Comparison of ENCODE assay signal across 16 cellular contexts in the genomic region with DNA sequence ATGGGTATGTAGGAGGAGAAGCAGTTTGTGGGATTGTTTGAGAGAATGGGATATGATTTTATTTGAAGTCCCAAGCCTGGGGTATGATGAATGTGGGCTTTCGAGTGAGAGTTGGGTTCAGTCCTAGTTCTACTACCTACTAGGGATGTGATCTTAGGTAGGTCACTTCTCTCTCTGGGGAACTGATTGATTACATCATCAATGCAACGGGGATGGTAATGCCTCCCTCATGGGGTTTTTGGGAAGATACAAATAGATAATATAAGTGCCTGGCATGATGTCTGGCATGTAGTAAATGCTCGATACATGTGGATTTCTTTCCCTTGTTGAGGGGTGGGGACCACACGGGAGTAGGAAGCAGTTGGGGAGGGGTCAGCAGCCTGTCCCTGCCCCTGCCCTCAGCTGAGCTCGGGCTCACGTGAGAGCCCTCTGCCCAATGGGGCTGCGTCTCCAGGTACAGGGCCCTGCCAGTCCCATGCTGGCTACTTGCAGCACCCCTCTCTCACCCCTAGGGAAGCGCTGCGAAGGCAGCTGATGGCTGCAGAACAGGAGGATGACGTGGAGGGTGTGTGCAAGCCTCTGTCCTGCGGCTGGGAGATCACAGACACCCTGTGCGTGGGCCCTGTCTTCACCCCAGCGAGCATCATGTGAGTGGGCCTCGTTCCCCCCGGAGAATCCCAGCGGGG. TPM values are rescaled to one million over a fixed set of nuclear protein-coding genes. Genes with fewer than 3 reads are reported as not detected.
DNase-seq lines count a peak whose midpoint lies in the region; ATAC-seq, FAIRE-seq and TF ChIP-seq lines count a peak whose summit lies in the region.
"Had no signal": no experiment of that assay in that cellular context is flagged by ENCODE, and none has a peak within 500 bp of the region (broad histone marks: within the 10 kb centered on the region; RNA-seq: fewer than 3 reads in every experiment).

No MANE protein-coding gene starts in this region.

- no peaks in the 10 kb centered on the region for H3K9me2 ChIP-seq in PC-3 (replicated peaks; ENCODE audit: low read length)

- no peaks in the 10 kb centered on the region for H3K27me3 ChIP-seq in PC-3 (ENCODE audit: low read length)

- H3K4me3 ChIP-seq in A549 (no peak overlapping the region), PC-3 (ENCODE audit: low read length) (no peak overlapping the region)
- H3K4me3 ChIP-seq: psoas muscle had no signal

- TF ChIP-seq CTCF in A549 (IDR thresholded peaks at IDR 0.05) (no peak), PC-3 (conservative IDR thresholded peaks at IDR 0.05; ENCODE audit: low read depth, low read length) (no peak), CD14-positive monocyte (IDR thresholded peaks at IDR 0.05) (no peak)

- H3F3A ChIP-seq in PC-3 (ENCODE audit: low read length, unreplicated experiment) = no peaks in the 10 kb centered on the region

- H3K4me3 Mint-ChIP-seq in CD14-positive monocyte = no peak overlapping the region
- no peak overlapping the region for H3K4me3 Mint-ChIP-seq in T-cell
- H3K4me3 Mint-ChIP-seq: brain; memory B cell; stimulated activated naive B cell treated with anti-CD40 and anti-IgM and Interleukin-4, amounts not matched to agents 10 μg/mL and 1 μg/mL and 100 μg/mL, for 72 hours had no signal

- H3K27ac ChIP-seq in A549 (no peak overlapping the region), PC-3 (ENCODE audit: low read length) (no peak overlapping the region)
- H3K27ac ChIP-seq: psoas muscle had no signal

- H2AFZ ChIP-seq in PC-3 (ENCODE audit: low read length) = no peak overlapping the region

- no peak overlapping the region for H3K9ac ChIP-seq in PC-3 (ENCODE audit: low read length)

- no TSS peak for BruUV-seq in PC-3 (replicated peaks; lab: Mats Ljungman, UMichigan)

- FAIRE-seq in A549 (lab: Jason Lieb, UNC) = no peak

- H3K4me2 ChIP-seq in A549 (no peak overlapping the region), PC-3 (ENCODE audit: low read length) (no peak overlapping the region)

- H3K9me3 Mint-ChIP-seq in CD14-positive monocyte (peaks cover 0 to 3% (median 0%) of the 10 kb centered on the region in 7 donors), T-cell (no peaks in the 10 kb centered on the region)
- H3K9me3 Mint-ChIP-seq: brain; memory B cell; stimulated activated naive B cell treated with anti-CD40 and anti-IgM and Interleukin-4, amounts not matched to agents 10 μg/mL and 1 μg/mL and 100 μg/mL, for 72 hours had no signal

- no peaks in the 10 kb centered on the region for H3K36me3 Mint-ChIP-seq in CD14-positive monocyte
- peaks cover 11% of the 10 kb centered on the region for H3K36me3 Mint-ChIP-seq in T-cell

- no peak for TF ChIP-seq POLR2A in A549 (IDR thresholded peaks at IDR 0.05; ENCODE audit: low read length)

- peak; percentile 76 to 89; a peak in 5 of 6 replicates for ATAC-seq in A549
- ATAC-seq in GM18517 (IDR thresholded peaks at IDR 0.05; ENCODE audit: unreplicated experiment) = peak; percentile 51
- 0 out of 2 replicates have a peak, but pooled peaks have one; percentile 12 for ATAC-seq in PC-3
- ATAC-seq in HG03135 (IDR thresholded peaks at IDR 0.05; ENCODE audit: unreplicated experiment) = no peak
- no peak for ATAC-seq in T-cell (replicated peaks in 1 of 4)
- ATAC-seq: stimulated activated naive B cell treated with anti-CD40 and anti-IgM and Interleukin-4, amounts not matched to agents 10 μg/mL and 1 μg/mL and 100 μg/mL, for 72 hours had no signal

- H3K4me1 Mint-ChIP-seq in CD14-positive monocyte (no peaks in the 10 kb centered on the region), T-cell (no peaks in the 10 kb centered on the region)
- H3K4me1 Mint-ChIP-seq: brain; memory B cell; stimulated activated naive B cell treated with anti-CD40 and anti-IgM and Interleukin-4, amounts not matched to agents 10 μg/mL and 1 μg/mL and 100 μg/mL, for 72 hours had no signal

- H3K36me3 ChIP-seq in PC-3 (ENCODE audit: low read depth, low read length) = no peaks in the 10 kb centered on the region

- POLR2A ChIA-PET in A549 (lab: Yijun Ruan, JAX) = no interaction called here
- POLR2A ChIA-PET in PC-3 (lab: Charles Lee; ENCODE audit: unreplicated experiment) = no interaction called here
- POLR2A ChIA-PET in T-cell (lab: Charles Lee) = no interaction called here

- intact Hi-C loops in PC-3 (cut with micrococcal nuclease) (no loop called here), CD14-positive monocyte (cut with micrococcal nuclease) (loop anchor here in 1 of 2 donors (10.0 kb wide), 1 partner anchor 65 kb away; a partner anchor contains a TSS)

- WGBS in A549 (ENCODE audit: missing lambda C conversion rate) = 63% methylated on average over 8 of the region's 16 CpGs

- H3K79me2 ChIP-seq in PC-3 (ENCODE audit: low read length) = no peaks in the 10 kb centered on the region

- CTCF ChIA-PET in A549 (lab: Yijun Ruan, JAX) = interaction anchor here (0.6 to 2.3 kb wide), 2 partner anchors 25 to 396 kb away, joined by 3 to 8 read pairs; no protein-coding TSS in a partner anchor
- CTCF ChIA-PET in PC-3 (lab: Charles Lee) = no interaction called here
- CTCF ChIA-PET in T-cell (lab: Charles Lee) = no interaction called here

- H3K9me3 ChIP-seq in A549 = no peaks in the 10 kb centered on the region
- no peaks in the 10 kb centered on the region for H3K9me3 ChIP-seq in PC-3 (ENCODE audit: low read length)
- H3K9me3 ChIP-seq: psoas muscle had no signal

- H3K4me1 ChIP-seq in A549 (no peaks in the 10 kb centered on the region), PC-3 (ENCODE audit: insufficient read depth, low read length) (peaks cover 10% of the 10 kb centered on the region; the same call in 1 of the 2 replicates)
- H3K4me1 ChIP-seq: psoas muscle had no signal

- TF ChIP-seq RAD21 in A549 (conservative IDR thresholded peaks at IDR 0.05 in 1 of 2, IDR thresholded peaks at IDR 0.05 in 1 of 2) = no peak

- H4K20me1 ChIP-seq in PC-3 (ENCODE audit: low read length) = no peaks in the 10 kb centered on the region

- H3K27ac Mint-ChIP-seq in CD14-positive monocyte = no peak overlapping the region
- H3K27ac Mint-ChIP-seq in T-cell = no peak overlapping the region
- H3K27ac Mint-ChIP-seq: memory B cell; stimulated activated naive B cell treated with anti-CD40 and anti-IgM and Interleukin-4, amounts not matched to agents 10 μg/mL and 1 μg/mL and 100 μg/mL, for 72 hours had no signal

- no peak for TF ChIP-seq EP300 in A549 (IDR thresholded peaks at IDR 0.05)

- H3K27me3 Mint-ChIP-seq in CD14-positive monocyte (ENCODE audit: low read depth in 3 of 3) = peaks cover 4 to 14% (median 10%) of the 10 kb centered on the region in 3 donors
- H3K27me3 Mint-ChIP-seq in T-cell = no peaks in the 10 kb centered on the region

- DNase-seq in A549 (ENCODE audit: low read depth in 1 of 2, low spot score in 1 of 2) = no peak
- DNase-seq in PC-3 = no peak
- DNase-seq in germinal center (ENCODE audit: low spot score) = peak; percentile 85
- DNase-seq in activated T-cell treated with anti-CD3 and anti-CD28 coated beads for 4 hours = no peak
- DNase-seq in CD14-positive monocyte (ENCODE audit: low spot score) = no peak
- DNase-seq in T-cell = no peak
- DNase-seq: activated CD4-positive, alpha-beta T cell treated with anti-CD3 and anti-CD28 coated beads for 1 hour; EL; hippocampal formation; psoas muscle; stimulated activated CD4-positive, alpha-beta T cell treated with anti-CD3 and anti-CD28 coated beads, Interleukin-2, amount 100 ng/mL, for 24 hours; stimulated activated naive B cell treated with anti-CD40 and anti-IgM and Interleukin-4, amounts not matched to agents 10 μg/mL and 1 μg/mL and 100 μg/mL, for 72 hours had no signal

TF ChIP-seq in A549, 52 proteins besides CTCF, POLR2A, EP300 and RAD21:
- TF ChIP-seq JUN (IDR thresholded peaks at IDR 0.05) = no peak
- TF ChIP-seq, protein P1, sequence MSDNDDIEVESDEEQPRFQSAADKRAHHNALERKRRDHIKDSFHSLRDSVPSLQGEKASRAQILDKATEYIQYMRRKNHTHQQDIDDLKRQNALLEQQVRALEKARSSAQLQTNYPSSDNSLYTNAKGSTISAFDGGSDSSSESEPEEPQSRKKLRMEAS (IDR thresholded peaks at IDR 0.05) = no peak
- TF ChIP-seq FOSL2 (IDR thresholded peaks at IDR 0.05) = no peak
- TF ChIP-seq FOSL2 (CRISPR knock-in tag; IDR thresholded peaks at IDR 0.05) = no peak
- no peak for TF ChIP-seq KDM1A (IDR thresholded peaks at IDR 0.05; ENCODE audit: low read depth)

RNA-seq across cellular contexts. Expression of a gene that starts 38.7 kb away (rescaled TPM):
- 1.7 and 1.9 TPM in 2 replicates for polyA plus RNA-seq in A549 (2011; rRNA removed)
- polyA plus RNA-seq in A549 (2012; cell fraction: cytosol; rRNA removed) = 1.6 and 2.1 TPM in 2 replicates
- polyA plus RNA-seq in A549 (2012; cell fraction: nucleus; rRNA removed) = 2.9 and 3.2 TPM in 2 replicates
- 0.83 to 1.6 TPM (median 1.6 TPM) in 3 replicates for polyA plus RNA-seq in A549 (2017; fragmentation: RNase III; extraction: RNeasy Plus Mini Kit Qiagen cat#74134 plus additional on column Dnase treatment)
- 2.2 and 4.8 TPM in 2 replicates for polyA minus RNA-seq in A549 (2011; rRNA and poly(A)+ RNA removed)
- total RNA-seq in PC-3 (2014; rRNA removed) = 2.2 and 3.3 TPM in 2 replicates
- polyA plus RNA-seq in CD14-positive monocyte = under 1 TPM in 1 of 2 donors, not detected in 1; 0.89 TPM
- total RNA-seq in T-cell = 10 to 100 TPM in 2 of 5 donors, 1 to 10 TPM in 3; 5.6 to 10.7 (median 9.7) TPM

Comparison
In these comparisons a context has a peak if more than half of its experiments do, and no peak if none do; other contexts are left out.
1. ATAC-seq: peak in A549 (2 of 2), GM18517 (single experiment) and PC-3 (single experiment); none in HG03135 (single experiment) and T-cell (0 of 4).